ENCODE assay signal across 8 cellular contexts in genomic region chr4:38665846-38666490, GRCh38. TPM values are rescaled to one million over a fixed set of nuclear protein-coding genes. Genes with fewer than 3 reads are reported as not detected.
DNase-seq lines count a peak whose midpoint lies in the region; ATAC-seq and TF ChIP-seq lines count a peak whose summit lies in the region.

No MANE protein-coding gene starts in this region.

- H3K36me3 ChIP-seq in breast epithelium (no peaks in the 10 kb centered on the region), mesodermal cell (ENCODE audit: control insufficient read depth, insufficient read depth, low read length) (peaks cover 12% of the 10 kb centered on the region), upper lobe of left lung (no peaks in the 10 kb centered on the region)

- H3K9me3 ChIP-seq in breast epithelium: no peaks in the 10 kb centered on the region
- H3K9me3 ChIP-seq in mesodermal cell (ENCODE audit: control insufficient read depth, low read length): peaks cover under 1% of the 10 kb centered on the region
- no peaks in the 10 kb centered on the region for H3K9me3 ChIP-seq in upper lobe of left lung

- H3K27ac ChIP-seq in breast epithelium (peak overlapping the region; percentile 98 to 99), mesodermal cell (ENCODE audit: low read depth, low read length, severe bottlenecking) (peak overlapping the region; percentile 98), upper lobe of left lung (peak overlapping the region; percentile 96 to 100 (median 98))

- peaks cover 67% of the 10 kb centered on the region for H3K4me1 Mint-ChIP-seq in activated naive CD4-positive, alpha-beta T cell treated with anti-CD3 and anti-CD28 coated beads for 36 hours (ENCODE audit: low read depth)

- CTCF ChIA-PET in activated naive CD4-positive, alpha-beta T cell treated with anti-CD3 and anti-CD28 coated beads for 36 hours (lab: Charles Lee): interaction anchor here (0.6 to 5.8 kb wide), 5 partner anchors 10 to 597 kb away, joined by 4 to 32 read pairs (median 6); no protein-coding TSS in a partner anchor

- no peak for ATAC-seq in activated naive CD4-positive, alpha-beta T cell treated with anti-CD3 and anti-CD28 coated beads, Interleukin-2, amount 50 U/mL, for 72 hours
- ATAC-seq in upper lobe of left lung (ENCODE audit: low FRiP score in 2 of 2) (no peak), HG03159 (IDR thresholded peaks at IDR 0.05; ENCODE audit: unreplicated experiment) (no peak), GM19467 (IDR thresholded peaks at IDR 0.05; ENCODE audit: unreplicated experiment) (no peak), GM19452 (IDR thresholded peaks at IDR 0.05; ENCODE audit: unreplicated experiment) (no peak)

- H3K4me1 ChIP-seq in breast epithelium (peaks cover 0 to 28% of the 10 kb centered on the region in 2 donors), mesodermal cell (ENCODE audit: control insufficient read depth, insufficient read depth, low read length, poor library complexity, severe bottlenecking) (peaks cover 25% of the 10 kb centered on the region), upper lobe of left lung (peaks cover 39 to 64% (median 55%) of the 10 kb centered on the region in 4 donors)

- H3K4me3 Mint-ChIP-seq in activated naive CD4-positive, alpha-beta T cell treated with anti-CD3 and anti-CD28 coated beads for 36 hours: peak overlapping the region; percentile 79

- H3K9me3 Mint-ChIP-seq in activated naive CD4-positive, alpha-beta T cell treated with anti-CD3 and anti-CD28 coated beads for 36 hours: peaks cover 3% of the 10 kb centered on the region
- peaks cover 1 to 4% of the 10 kb centered on the region in 2 donors for H3K9me3 Mint-ChIP-seq in activated naive CD4-positive, alpha-beta T cell treated with anti-CD3 and anti-CD28 coated beads, Interleukin-2, amount 50 U/mL, for 72 hours

- intact Hi-C loops in activated naive CD4-positive, alpha-beta T cell treated with anti-CD3 and anti-CD28 coated beads for 36 hours (cut with micrococcal nuclease): loop anchor here (2.0 to 10.0 kb wide), 6 partner anchors 105 to 1539 kb away; partner anchors contain the start of genes N4BP2 and TMEM156
- intact Hi-C loops in breast epithelium (cut with DNase I; ENCODE audit: low total_unique reads): no loop called here

- no peak for TF ChIP-seq POLR2A in breast epithelium (IDR thresholded peaks at IDR 0.05)
- TF ChIP-seq POLR2A in upper lobe of left lung (IDR thresholded peaks at IDR 0.05): no peak

- peaks cover 4% of the 10 kb centered on the region for H3K36me3 Mint-ChIP-seq in activated naive CD4-positive, alpha-beta T cell treated with anti-CD3 and anti-CD28 coated beads for 36 hours (ENCODE audit: low read depth)
- H3K36me3 Mint-ChIP-seq in activated naive CD4-positive, alpha-beta T cell treated with anti-CD3 and anti-CD28 coated beads, Interleukin-2, amount 50 U/mL, for 72 hours: peaks cover under 1 to 3% of the 10 kb centered on the region in 2 donors

- no peaks in the 10 kb centered on the region for H3K27me3 ChIP-seq in breast epithelium
- no peaks in the 10 kb centered on the region for H3K27me3 ChIP-seq in upper lobe of left lung

- no peak for TF ChIP-seq CTCF in breast epithelium (IDR thresholded peaks at IDR 0.05)
- TF ChIP-seq CTCF in upper lobe of left lung (IDR thresholded peaks at IDR 0.05): no peak

- DNase-seq in activated naive CD4-positive, alpha-beta T cell treated with anti-CD3 and anti-CD28 coated beads for 36 hours: no peak
- no peak for DNase-seq in activated naive CD4-positive, alpha-beta T cell treated with anti-CD3 and anti-CD28 coated beads, Interleukin-2, amount 50 U/mL, for 72 hours (ENCODE audit: low spot score in 2 of 2)
- DNase-seq in breast epithelium (ENCODE audit: low spot score in 2 of 2) (no peak), upper lobe of left lung (no peak)

- no peaks in the 10 kb centered on the region for H3K27me3 Mint-ChIP-seq in activated naive CD4-positive, alpha-beta T cell treated with anti-CD3 and anti-CD28 coated beads for 36 hours (ENCODE audit: low read depth)

- peak overlapping the region; percentile 83 to 98 (median 95) for H3K4me3 ChIP-seq in breast epithelium
- H3K4me3 ChIP-seq in mesodermal cell (ENCODE audit: extremely low read depth, insufficient read depth, low read length, poor library complexity, severe bottlenecking): peak overlapping the region; percentile 89
- H3K4me3 ChIP-seq in upper lobe of left lung: peak overlapping the region; percentile 43 to 95 (median 74)

- no peak for TF ChIP-seq EP300 in upper lobe of left lung (IDR thresholded peaks at IDR 0.05)

- WGBS in mesodermal cell (ENCODE audit: insufficient coverage in 2 of 2), 2 experiments: 0 to 21% methylated on average over 1 of the region's 5 CpGs
- 11 to 15% methylated on average over 5 of the region's 5 CpGs for WGBS in upper lobe of left lung, 2 donors

- peak overlapping the region; percentile 91 for H3K27ac Mint-ChIP-seq in activated naive CD4-positive, alpha-beta T cell treated with anti-CD3 and anti-CD28 coated beads for 36 hours
- peak overlapping the region in 1 of 2 donors; percentile 87 for H3K27ac Mint-ChIP-seq in activated naive CD4-positive, alpha-beta T cell treated with anti-CD3 and anti-CD28 coated beads, Interleukin-2, amount 50 U/mL, for 72 hours

RNA-seq across cellular contexts. Expression of gene KLF3, which starts 2.0 kb away (rescaled TPM):
- 10 to 100 TPM; 15.2 to 15.8 TPM for total RNA-seq in activated naive CD4-positive, alpha-beta T cell treated with anti-CD3 and anti-CD28 coated beads for 36 hours
- 10 to 100 TPM in 1 of 2 donors, 1 to 10 TPM in 1; 6.9 to 10.1 TPM for total RNA-seq in activated naive CD4-positive, alpha-beta T cell treated with anti-CD3 and anti-CD28 coated beads, Interleukin-2, amount 50 U/mL, for 72 hours
- total RNA-seq in breast epithelium: 10 to 100 TPM; 33.4 to 48.5 (median 36.0) TPM
- polyA plus RNA-seq in mesodermal cell (2013, experiment 1 of 2): 55.0 TPM
- 50.2 TPM for polyA plus RNA-seq in mesodermal cell (2013, experiment 2 of 2)
- 10 to 100 TPM; 32.5 to 73.9 (median 48.3) TPM for total RNA-seq in upper lobe of left lung
